7 cellular contexts compared by ENCODE assay signal in the genomic region with DNA sequence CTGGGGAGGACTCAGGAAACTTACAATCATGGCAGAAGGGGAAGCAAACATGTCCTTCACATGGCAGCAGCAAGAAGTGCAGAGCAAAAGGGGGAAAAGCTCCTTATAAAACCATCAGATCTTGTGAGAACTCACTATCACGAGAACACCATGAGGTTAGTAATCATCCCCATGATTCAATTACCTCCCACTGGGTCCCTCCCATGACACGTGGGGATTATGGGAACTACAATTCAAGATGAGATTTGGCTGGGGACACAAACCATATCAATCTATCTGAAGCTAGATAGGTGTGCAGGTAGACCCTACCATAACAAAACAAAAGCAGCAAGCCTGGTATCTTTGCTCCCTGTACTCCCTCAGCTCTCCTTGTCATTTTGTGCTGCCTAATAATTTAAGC. TPM values are rescaled to one million over a fixed set of nuclear protein-coding genes. Genes with fewer than 3 reads are reported as not detected.
"Had no signal": no experiment of that assay in that cellular context is flagged by ENCODE, and none has a peak within 500 bp of the region (broad histone marks: within the 10 kb centered on the region; RNA-seq: fewer than 3 reads in every experiment).

No MANE protein-coding gene starts in this region.

RNA-seq across cellular contexts. Expression of a gene that starts 13.7 kb away (rescaled TPM):
- total RNA-seq: HT1080, IMR-90, Right ventricle myocardium superior, SJSA1 had no signal
- polyA plus RNA-seq: IMR-90 had no signal

RNA-seq across cellular contexts. Expression of a gene that starts 24.8 kb away (rescaled TPM):
- total RNA-seq: HepG2, HT1080, IMR-90, NCI-H460, SJSA1 had no signal
- polyA plus RNA-seq: HepG2, IMR-90 had no signal

RNA-seq across cellular contexts. Expression of a gene that starts 36.0 kb away (rescaled TPM):
- total RNA-seq: HepG2, HT1080, IMR-90, NCI-H460, Right ventricle myocardium superior, SJSA1 had no signal
- polyA plus RNA-seq: HepG2, IMR-90, SK-N-SH had no signal
